ENCODE assay signal across 29 cellular contexts in the genomic region with DNA sequence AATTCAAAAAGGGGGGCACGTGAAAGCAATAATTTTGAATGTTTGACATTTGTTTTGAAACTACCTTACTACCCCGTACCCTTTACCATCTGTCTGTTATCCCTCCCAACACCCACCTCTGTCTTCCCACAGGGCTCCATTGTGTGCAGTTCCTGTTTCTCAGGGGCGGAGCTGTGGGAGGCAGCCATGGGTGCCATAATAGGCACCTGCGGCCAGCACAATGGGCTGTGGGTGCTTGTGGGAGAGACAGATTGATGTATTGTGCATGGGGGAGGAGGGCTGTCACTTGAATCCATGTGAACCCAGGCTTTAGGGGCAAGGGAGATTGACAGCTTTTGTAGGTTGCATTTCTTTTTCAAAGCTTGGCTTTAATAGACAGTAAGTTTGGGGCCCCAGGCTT.
DNase-seq lines count a peak whose midpoint lies in the region; ATAC-seq and TF ChIP-seq lines count a peak whose summit lies in the region.
"Had no signal": no experiment of that assay in that cellular context is flagged by ENCODE, and none has a peak within 500 bp of the region (broad histone marks: within the 10 kb centered on the region; RNA-seq: fewer than 3 reads in every experiment).

No MANE protein-coding gene starts in this region.

- H3K27me3 ChIP-seq in OCI-LY3 (ENCODE audit: low read depth, low read length) (no peaks in the 10 kb centered on the region), neural progenitor cell (no peaks in the 10 kb centered on the region)
- H3K27me3 ChIP-seq: ascending aorta, tibial artery had no signal

- H4K20me1 ChIP-seq in OCI-LY3 (ENCODE audit: insufficient read depth, low read length), result no peaks in the 10 kb centered on the region
- H4K20me1 ChIP-seq in neural progenitor cell (ENCODE audit: low read depth), result no peaks in the 10 kb centered on the region

- H3K4me2 ChIP-seq in OCI-LY3 (ENCODE audit: low read length), result peak overlapping the region; percentile 20; the same call in 1 of the 2 replicates
- peak overlapping the region; percentile 24 for H3K4me2 ChIP-seq in neural progenitor cell
- H3K4me2 ChIP-seq: PC-9 had no signal

- H3F3A ChIP-seq in neural progenitor cell (ENCODE audit: low read depth), result no peaks in the 10 kb centered on the region

- H3K4me1 ChIP-seq in OCI-LY3 (ENCODE audit: low read length), result peaks cover 7% of the 10 kb centered on the region; the same call in 1 of the 2 replicates
- peaks cover 30% of the 10 kb centered on the region for H3K4me1 ChIP-seq in neural progenitor cell
- H3K4me1 ChIP-seq: ascending aorta had no signal

- ATAC-seq in GM18867 (IDR thresholded peaks at IDR 0.05; ENCODE audit: unreplicated experiment), result peak; percentile 61
- ATAC-seq in HG03432 (IDR thresholded peaks at IDR 0.05; ENCODE audit: unreplicated experiment), result peak; percentile 34
- ATAC-seq in activated naive CD8-positive, alpha-beta T cell treated with anti-CD3 and anti-CD28 coated beads, Interleukin-2, amount 50 U/mL, for 24 hours, result no peak
- ATAC-seq in HG03280 (IDR thresholded peaks at IDR 0.05; ENCODE audit: unreplicated experiment), result no peak
- ATAC-seq: activated CD8-positive, alpha-beta memory T cell treated with anti-CD3 and anti-CD28 coated beads, Interleukin-2, amount 10 ng/mL, durations not matched to agents 7 days and 5 days; activated naive CD4-positive, alpha-beta T cell treated with anti-CD3 and anti-CD28 coated beads, Interleukin-2, amount 50 U/mL, for 72 hours; sciatic nerve had no signal

- no peak overlapping the region for H3K4me3 Mint-ChIP-seq in neural progenitor cell
- H3K4me3 Mint-ChIP-seq in activated naive CD8-positive, alpha-beta T cell treated with anti-CD3 and anti-CD28 coated beads, Interleukin-2, amount 50 U/mL, for 24 hours, result no peak overlapping the region
- H3K4me3 Mint-ChIP-seq: activated CD4-positive, alpha-beta T cell treated with anti-CD3 and anti-CD28 coated beads, Interleukin-2, amount 10 ng/mL, durations not matched to agents 7 days and 5 days; activated CD8-positive, alpha-beta memory T cell treated with anti-CD3 and anti-CD28 coated beads, Interleukin-2, amount 10 ng/mL, durations not matched to agents 7 days and 5 days; activated T-helper 1 cell treated with anti-CD3 and anti-CD28 coated beads, Interleukin-12 subunit alpha, Interleukin-12 subunit beta, Interleukin-2, Interleukin-4 antibody, amounts not matched to agents 30 ng/mL and 10 ng/mL and 1 ng/mL, durations not matched to agents 14 hours and 24 hours and 36 hours; dendritic cell treated with granulocyte-macrophage colony-stimulating factor and Interleukin-4, amounts not matched to agents 40 ng/mL and 50 ng/mL, for 4 days; IgD-negative memory B cell; nephron had no signal

- H3K27me3 Mint-ChIP-seq in neural progenitor cell (ENCODE audit: insufficient read depth, low read depth), result no peaks in the 10 kb centered on the region
- H3K27me3 Mint-ChIP-seq in activated naive CD8-positive, alpha-beta T cell treated with anti-CD3 and anti-CD28 coated beads, Interleukin-2, amount 50 U/mL, for 24 hours, result peaks cover 21% of the 10 kb centered on the region

- DNase-seq in neural progenitor cell (ENCODE audit: low spot score) (peak; percentile 54), GDM1 (lab: John Stamatoyannopoulos, UW) (no peak)
- no peak for DNase-seq in activated naive CD8-positive, alpha-beta T cell treated with anti-CD3 and anti-CD28 coated beads, Interleukin-2, amount 50 U/mL, for 24 hours
- DNase-seq: activated CD4-positive, alpha-beta T cell treated with anti-CD3 and anti-CD28 coated beads, Interleukin-2, amount 10 ng/mL, durations not matched to agents 7 days and 5 days; activated CD8-positive, alpha-beta memory T cell treated with anti-CD3 and anti-CD28 coated beads, Interleukin-2, amount 10 ng/mL, durations not matched to agents 7 days and 5 days; C1 segment of cervical spinal cord; Calu3; hypothalamus; MM.1S; NCI-H1694 treated with DMSO at 0.1 percent for 48 hours; NCI-H226; PC-9; posterior cingulate gyrus; Right ventricle myocardium superior; stomach; T-helper 9 cell; tibial artery; WERI-Rb-1 had no signal

- H3K27ac ChIP-seq in OCI-LY3 (ENCODE audit: low read length) (no peak overlapping the region), neural progenitor cell (no peak overlapping the region)
- H3K27ac ChIP-seq: ascending aorta, PC-9, stomach, tibial artery, WERI-Rb-1 had no signal

- H3K79me2 ChIP-seq in OCI-LY3 (ENCODE audit: low read length) (no peaks in the 10 kb centered on the region), neural progenitor cell (ENCODE audit: low read depth) (no peaks in the 10 kb centered on the region)

- no peak for TF ChIP-seq CTCF in OCI-LY3 (IDR thresholded peaks at IDR 0.05; ENCODE audit: low read depth, low read length)
- TF ChIP-seq CTCF in neural progenitor cell (IDR thresholded peaks at IDR 0.05), result no peak

- peak overlapping the region; percentile 46 for H2AFZ ChIP-seq in OCI-LY3 (ENCODE audit: low read depth, low read length)
- no peak overlapping the region for H2AFZ ChIP-seq in neural progenitor cell (replicated peaks)
- H2AFZ ChIP-seq: PC-9 had no signal

- H3K9me3 Mint-ChIP-seq in neural progenitor cell, result peaks cover 3% of the 10 kb centered on the region
- H3K9me3 Mint-ChIP-seq in activated naive CD8-positive, alpha-beta T cell treated with anti-CD3 and anti-CD28 coated beads, Interleukin-2, amount 50 U/mL, for 24 hours, result no peaks in the 10 kb centered on the region
- H3K9me3 Mint-ChIP-seq: activated CD4-positive, alpha-beta T cell treated with anti-CD3 and anti-CD28 coated beads, Interleukin-2, amount 10 ng/mL, durations not matched to agents 7 days and 5 days; activated naive CD4-positive, alpha-beta T cell treated with anti-CD3 and anti-CD28 coated beads, Interleukin-2, amount 50 U/mL, for 72 hours; activated T-helper 1 cell treated with anti-CD3 and anti-CD28 coated beads, Interleukin-12 subunit alpha, Interleukin-12 subunit beta, Interleukin-2, Interleukin-4 antibody, amounts not matched to agents 30 ng/mL and 10 ng/mL and 1 ng/mL, durations not matched to agents 14 hours and 24 hours and 36 hours; dendritic cell treated with granulocyte-macrophage colony-stimulating factor and Interleukin-4, amounts not matched to agents 40 ng/mL and 50 ng/mL, for 4 days; nephron had no signal

- H3K9ac ChIP-seq in OCI-LY3 (ENCODE audit: low read length) (no peak overlapping the region), neural progenitor cell (no peak overlapping the region)

- H3K9me3 ChIP-seq in OCI-LY3 (ENCODE audit: insufficient read depth, low read length) (no peaks in the 10 kb centered on the region), neural progenitor cell (ENCODE audit: low read depth) (no peaks in the 10 kb centered on the region)
- H3K9me3 ChIP-seq: ascending aorta, stomach, tibial artery had no signal

- H3K36me3 ChIP-seq in OCI-LY3 (replicated peaks; ENCODE audit: low read depth, low read length) (no peaks in the 10 kb centered on the region), neural progenitor cell (no peaks in the 10 kb centered on the region)
- H3K36me3 ChIP-seq: ascending aorta, stomach, tibial artery, WERI-Rb-1 had no signal

- H3K27ac Mint-ChIP-seq in neural progenitor cell, result peak overlapping the region; percentile 38
- H3K27ac Mint-ChIP-seq in activated naive CD8-positive, alpha-beta T cell treated with anti-CD3 and anti-CD28 coated beads, Interleukin-2, amount 50 U/mL, for 24 hours, result no peak overlapping the region
- H3K27ac Mint-ChIP-seq: activated CD4-positive, alpha-beta T cell treated with anti-CD3 and anti-CD28 coated beads, Interleukin-2, amount 10 ng/mL, durations not matched to agents 7 days and 5 days; activated CD8-positive, alpha-beta memory T cell treated with anti-CD3 and anti-CD28 coated beads, Interleukin-2, amount 10 ng/mL, durations not matched to agents 7 days and 5 days; activated naive CD4-positive, alpha-beta T cell treated with anti-CD3 and anti-CD28 coated beads, Interleukin-2, amount 50 U/mL, for 72 hours; activated T-helper 1 cell treated with anti-CD3 and anti-CD28 coated beads, Interleukin-12 subunit alpha, Interleukin-12 subunit beta, Interleukin-2, Interleukin-4 antibody, amounts not matched to agents 30 ng/mL and 10 ng/mL and 1 ng/mL, durations not matched to agents 14 hours and 24 hours and 36 hours; dendritic cell treated with granulocyte-macrophage colony-stimulating factor and Interleukin-4, amounts not matched to agents 40 ng/mL and 50 ng/mL, for 4 days; IgD-negative memory B cell; nephron had no signal

- H3K36me3 Mint-ChIP-seq in neural progenitor cell, result no peaks in the 10 kb centered on the region
- no peaks in the 10 kb centered on the region for H3K36me3 Mint-ChIP-seq in activated naive CD8-positive, alpha-beta T cell treated with anti-CD3 and anti-CD28 coated beads, Interleukin-2, amount 50 U/mL, for 24 hours (ENCODE audit: low read depth)
- H3K36me3 Mint-ChIP-seq: activated CD8-positive, alpha-beta memory T cell treated with anti-CD3 and anti-CD28 coated beads, Interleukin-2, amount 10 ng/mL, durations not matched to agents 7 days and 5 days; IgD-negative memory B cell had no signal

- peaks cover 38% of the 10 kb centered on the region for H3K4me1 Mint-ChIP-seq in neural progenitor cell
- H3K4me1 Mint-ChIP-seq in activated naive CD8-positive, alpha-beta T cell treated with anti-CD3 and anti-CD28 coated beads, Interleukin-2, amount 50 U/mL, for 24 hours, result no peaks in the 10 kb centered on the region
- H3K4me1 Mint-ChIP-seq: activated CD8-positive, alpha-beta memory T cell treated with anti-CD3 and anti-CD28 coated beads, Interleukin-2, amount 10 ng/mL, durations not matched to agents 7 days and 5 days; nephron had no signal

- H3K4me3 ChIP-seq in OCI-LY3 (ENCODE audit: low read length), result no peak overlapping the region
- H3K4me3 ChIP-seq in neural progenitor cell, result no peak overlapping the region
- H3K4me3 ChIP-seq: ascending aorta, PC-9, stomach, tibial artery had no signal

Comparison
In these comparisons a context has a peak if more than half of its experiments do, and no peak if none do; other contexts are left out.
1. ATAC-seq: peak in GM18867 (single experiment) and HG03432 (single experiment); none in activated naive CD8-positive, alpha-beta T cell treated with anti-CD3 and anti-CD28 coated beads, Interleukin-2, amount 50 U/mL, for 24 hours (single experiment) and HG03280 (single experiment).